ENCODE assay signal across 22 cellular contexts in genomic region chr5:137085206-137085605, GRCh38.
DNase-seq lines count a peak whose midpoint lies in the region; ATAC-seq, FAIRE-seq and TF ChIP-seq lines count a peak whose summit lies in the region.
"Had no signal": no experiment of that assay in that cellular context is flagged by ENCODE, and none has a peak within 500 bp of the region (broad histone marks: within the 10 kb centered on the region; RNA-seq: fewer than 3 reads in every experiment).

No MANE protein-coding gene starts in this region.

- POLR2A ChIA-PET in H1 (lab: Charles Lee; ENCODE audit: partially characterized antibody): interaction anchor here (0.8 kb wide), 1 partner anchor 10 kb away, joined by 3 read pairs; no protein-coding TSS in a partner anchor

- H3K23ac ChIP-seq in H1 (ENCODE audit: insufficient read length): no peak overlapping the region

- H3K9ac ChIP-seq in H1 (replicated peaks in 1 of 4; ENCODE audit: extremely low read depth in 1 of 4, low read depth in 3 of 4, low read length in 3 of 4): no peak overlapping the region
- H3K9ac ChIP-seq: BLaER1, GM23248 had no signal

- H3K4me3 ChIP-seq in WERI-Rb-1 (ENCODE audit: low read depth, low read length) (no peak overlapping the region), H1 (ENCODE audit: extremely low read depth in 1 of 4, insufficient read depth in 2 of 4, low read depth in 3 of 4, low read length in 4 of 4) (no peak overlapping the region)
- H3K4me3 ChIP-seq: BLaER1, GM23248 had no signal

- TF ChIP-seq POLR2A in H1 (IDR thresholded peaks at IDR 0.05; ENCODE audit: control extremely low read depth in 1 of 2, low read depth in 2 of 2, low read length in 2 of 2): no peak
- TF ChIP-seq POLR2A in erythroblast (IDR thresholded peaks at IDR 0.05; ENCODE audit: low read length): no peak

- no peaks in the 10 kb centered on the region for H3K79me1 ChIP-seq in H1 (ENCODE audit: low read depth, low read length)

- H3K4me1 ChIP-seq in H1 (replicated peaks in 1 of 4; ENCODE audit: control insufficient read depth in 3 of 4, insufficient read depth in 4 of 4, low read length in 3 of 4): peaks cover 0 to 5% (median 2%) of the 10 kb centered on the region in 4 experiments; a peak in 2 of 7 replicates
- H3K4me1 ChIP-seq: Caco-2 had no signal

- H2AFZ ChIP-seq in H1 (ENCODE audit: low read length): no peak overlapping the region
- H2AFZ ChIP-seq: GM23248 had no signal

- H3K4me2 ChIP-seq in H1 (ENCODE audit: insufficient read depth in 1 of 2, low read depth in 2 of 2, low read length in 2 of 2): no peak overlapping the region
- H3K4me2 ChIP-seq: BLaER1 had no signal

- no peak overlapping the region for H2BK20ac ChIP-seq in H1 (ENCODE audit: low read length)

- ATAC-seq in HG02840 (IDR thresholded peaks at IDR 0.05; ENCODE audit: low FRiP score, unreplicated experiment): no peak
- ATAC-seq: CD8-positive, alpha-beta T cell; HCT116 had no signal

- DNase-seq in Ammon's horn (ENCODE audit: low spot score) (peak; percentile 56), WERI-Rb-1 (peak; percentile 35), H1 (ENCODE audit: low read depth in 1 of 2, low spot score in 2 of 2) (no peak), erythroblast (lab: John Stamatoyannopoulos, UW) (no peak)
- no peak for DNase-seq in activated CD8-positive, alpha-beta memory T cell treated with anti-CD3 and anti-CD28 coated beads, Interleukin-2, amount 50 U/mL, for 4 hours
- DNase-seq: 8988T; Caco-2; CD4-positive, CD25-positive, alpha-beta regulatory T cell; CD8-positive, alpha-beta T cell; DMS153; EL; GF-D8; GM23248; H9 had no signal

- no peak overlapping the region for H2AK5ac ChIP-seq in H1 (ENCODE audit: low read depth, low read length)

- H3K79me2 ChIP-seq in H1 (ENCODE audit: control insufficient read depth in 1 of 2, insufficient read depth in 2 of 2, low read length in 2 of 2): no peaks in the 10 kb centered on the region

- no peak overlapping the region for H4K5ac ChIP-seq in H1 (ENCODE audit: insufficient read length, low read depth, low read length)

- no peaks in the 10 kb centered on the region for H3K27me3 ChIP-seq in WERI-Rb-1 (ENCODE audit: insufficient read depth, low read depth, severe bottlenecking)
- no peaks in the 10 kb centered on the region for H3K27me3 ChIP-seq in H1 (replicated peaks in 1 of 4; ENCODE audit: control insufficient read depth in 3 of 4, extremely low read depth in 1 of 4, insufficient read depth in 3 of 4, low read length in 3 of 4)
- H3K27me3 ChIP-seq: BLaER1 had no signal

- H3K14ac ChIP-seq in H1 (ENCODE audit: insufficient read length): no peak overlapping the region

- H3K18ac ChIP-seq in H1 (ENCODE audit: extremely low read depth, low read length): 0 out of 2 replicates have a peak overlapping the region, but pooled peaks have one; percentile 11

- no peak for TF ChIP-seq CTCF in WERI-Rb-1 (IDR thresholded peaks at IDR 0.05; ENCODE audit: low read depth, low read length)
- no peak for TF ChIP-seq CTCF in H1 (IDR thresholded peaks at IDR 0.05; ENCODE audit: control extremely low read depth in 1 of 3, insufficient read depth in 1 of 3, low read depth in 1 of 3, low read length in 3 of 3)

- no peaks in the 10 kb centered on the region for H3K23me2 ChIP-seq in H1 (ENCODE audit: low read depth, low read length)

- H2BK5ac ChIP-seq in H1 (ENCODE audit: low read depth, low read length): no peak overlapping the region

- CTCF ChIA-PET in H1 (lab: Charles Lee; ENCODE audit: partially characterized antibody): interaction anchor here (0.9 to 5.9 kb wide), 3 partner anchors 8 to 236 kb away, joined by 3 to 53 read pairs (median 3); no protein-coding TSS in a partner anchor

- TF ChIP-seq EP300 in H1 (IDR thresholded peaks at IDR 0.05; ENCODE audit: borderline replicate concordance in 1 of 2, low read depth in 2 of 2, low read length in 2 of 2): no peak

- peak overlapping the region; percentile 41 for H4K91ac ChIP-seq in H1 (replicated peaks; ENCODE audit: insufficient read length, low read length)

- 0 out of 2 replicates have a peak overlapping the region, but pooled peaks have one; percentile 49 for H2BK15ac ChIP-seq in H1 (ENCODE audit: low read length)

- 93% methylated on average over 4 of the region's 4 CpGs; no CpG with 5 or more reads in 1 of the 2 experiments for WGBS in H1 (ENCODE audit: extremely low coverage in 1 of 2, insufficient coverage in 1 of 2, insufficient read length in 1 of 2, insufficient replicate concordance in 2 of 2, low coverage in 1 of 2, low lambda C conversion rate in 2 of 2, missing lambda C conversion rate in 1 of 2), 2 experiments

- no peak overlapping the region for H3K4ac ChIP-seq in H1 (replicated peaks; ENCODE audit: insufficient read length, low read depth, low read length)

- H3K36me3 ChIP-seq in WERI-Rb-1: no peaks in the 10 kb centered on the region
- no peaks in the 10 kb centered on the region for H3K36me3 ChIP-seq in H1 (ENCODE audit: control insufficient read depth in 2 of 4, insufficient read depth in 4 of 4, low read length in 3 of 4)
- H3K36me3 ChIP-seq: BLaER1 had no signal

- H4K8ac ChIP-seq in H1 (ENCODE audit: extremely low read depth, insufficient read depth, low read length): no peak overlapping the region; the same call in 1 of the 2 replicates

- no peak overlapping the region for H2BK120ac ChIP-seq in H1 (replicated peaks; ENCODE audit: low read depth, low read length)

- no peak overlapping the region for H3K56ac ChIP-seq in H1 (replicated peaks; ENCODE audit: insufficient read length, low read depth, low read length)

- no peaks in the 10 kb centered on the region for H4K20me1 ChIP-seq in H1 (replicated peaks in 1 of 2; ENCODE audit: control insufficient read depth in 1 of 2, insufficient read depth in 2 of 2, low read length in 2 of 2)
- H4K20me1 ChIP-seq: BLaER1 had no signal

- FAIRE-seq in H1 (lab: Jason Lieb, UNC): no peak
- FAIRE-seq: GM12891, GM18507, GM19239 had no signal

- no peak for TF ChIP-seq RAD21 in H1 (IDR thresholded peaks at IDR 0.05 in 1 of 2, conservative IDR thresholded peaks at IDR 0.05 in 1 of 2; ENCODE audit: low read depth in 2 of 2, low read length in 2 of 2)

- H3K9me3 ChIP-seq in WERI-Rb-1 (ENCODE audit: severe bottlenecking): no peaks in the 10 kb centered on the region
- H3K9me3 ChIP-seq in H1 (ENCODE audit: insufficient read depth in 2 of 2, low read depth in 1 of 2, low read length in 1 of 2): no peaks in the 10 kb centered on the region
- H3K9me3 ChIP-seq: BLaER1, Caco-2 had no signal

- H3K27ac ChIP-seq in WERI-Rb-1 (no peak overlapping the region), H1 (ENCODE audit: low read depth, low read length) (no peak overlapping the region), temporal lobe (ENCODE audit: low read depth, low read length) (peak overlapping the region; percentile 39)
- H3K27ac ChIP-seq: BLaER1, C4-2B, GM23248 had no signal

- H2BK12ac ChIP-seq in H1 (ENCODE audit: low read depth, low read length): no peak overlapping the region

TF ChIP-seq in H1, 55 proteins besides CTCF, POLR2A, EP300 and RAD21:
- TF ChIP-seq SP4 (IDR thresholded peaks at IDR 0.05; ENCODE audit: low read length) (no peak), CHD1 (IDR thresholded peaks at IDR 0.05; ENCODE audit: low read depth, low read length) (no peak), GABPA (IDR thresholded peaks at IDR 0.05; ENCODE audit: borderline replicate concordance, insufficient read depth, low read length) (no peak), TCF12 (IDR thresholded peaks at IDR 0.05; ENCODE audit: low read depth, low read length) (no peak), CBX8 (IDR thresholded peaks at IDR 0.05; ENCODE audit: borderline replicate concordance, low read depth, low read length) (no peak), SP1 (IDR thresholded peaks at IDR 0.05; ENCODE audit: low read depth, low read length) (no peak), E2F6 (IDR thresholded peaks at IDR 0.05) (no peak), JUND (IDR thresholded peaks at IDR 0.05; ENCODE audit: low read length) (no peak), KDM5A (IDR thresholded peaks at IDR 0.05; ENCODE audit: low read length) (no peak), TEAD4 (IDR thresholded peaks at IDR 0.05; ENCODE audit: low read depth, low read length) (no peak), GTF2F1 (IDR thresholded peaks at IDR 0.05; ENCODE audit: borderline replicate concordance, low read depth, low read length) (no peak), SIRT6 (IDR thresholded peaks at IDR 0.05; ENCODE audit: low read length) (no peak), EGR1 (IDR thresholded peaks at IDR 0.05; ENCODE audit: borderline replicate concordance, low read depth, low read length) (no peak), RNF2 (IDR thresholded peaks at IDR 0.05; ENCODE audit: borderline replicate concordance, low read depth, low read length, missing control alignments, poor library complexity, severe bottlenecking) (no peak), SIN3A (conservative IDR thresholded peaks at IDR 0.05 in 1 of 2, IDR thresholded peaks at IDR 0.05 in 1 of 2; ENCODE audit: low read depth in 1 of 2, low read length in 2 of 2) (no peak), HDAC6 (IDR thresholded peaks at IDR 0.05; ENCODE audit: low read depth, low read length) (no peak), BCL11A (IDR thresholded peaks at IDR 0.05; ENCODE audit: low read depth in 2 of 2, low read length in 2 of 2) (no peak), SP2 (IDR thresholded peaks at IDR 0.05; ENCODE audit: low read length) (no peak), CEBPB (IDR thresholded peaks at IDR 0.05; ENCODE audit: low read depth, low read length) (no peak), YY1 (IDR thresholded peaks at IDR 0.05; ENCODE audit: low read depth, low read length) (no peak)

Comparison
In these comparisons a context has a peak if more than half of its experiments do, and no peak if none do; other contexts are left out.
1. DNase-seq: peak in Ammon's horn (single experiment) and WERI-Rb-1 (single experiment); none in H1 (0 of 2), erythroblast (0 of 2) and activated CD8-positive, alpha-beta memory T cell treated with anti-CD3 and anti-CD28 coated beads, Interleukin-2, amount 50 U/mL, for 4 hours (single experiment).